ENCODE assay signal across 9 cellular contexts in genomic region chr20:31560900-31561598, GRCh38. TPM values are rescaled to one million over a fixed set of nuclear protein-coding genes. Genes with fewer than 3 reads are reported as not detected.
DNase-seq lines count a peak whose midpoint lies in the region; ATAC-seq and TF ChIP-seq lines count a peak whose summit lies in the region.
"Had no signal": no experiment of that assay in that cellular context is flagged by ENCODE, and none has a peak within 500 bp of the region (broad histone marks: within the 10 kb centered on the region; RNA-seq: fewer than 3 reads in every experiment).

No MANE protein-coding gene starts in this region.

- H3K36me3 ChIP-seq in cardiac muscle cell (peaks cover 17% of the 10 kb centered on the region), adrenal gland (replicated peaks in 1 of 2) (peaks cover 0 to 50% of the 10 kb centered on the region in 2 donors)

- no peaks in the 10 kb centered on the region for H3K9me3 Mint-ChIP-seq in activated T-helper 2 cell treated with anti-CD3 and anti-CD28 coated beads, Interferon-gamma antibody, Interleukin-2, Interleukin-4, amounts not matched to agents 10 μg/mL and 5 μg/mL and 100 μg/mL, durations not matched to agents 14 hours and 24 hours and 36 hours

- intact Hi-C loops in Right ventricle myocardium inferior (cut with DNase I): no loop called here
- intact Hi-C loops in adrenal gland (cut with DNase I): no loop called here
- intact Hi-C loops in activated T-helper 2 cell treated with anti-CD3 and anti-CD28 coated beads, Interferon-gamma antibody, Interleukin-2, Interleukin-4, amounts not matched to agents 10 μg/mL and 5 μg/mL and 100 μg/mL, durations not matched to agents 14 hours and 24 hours and 36 hours (cut with micrococcal nuclease): loop anchor here (1.0 kb wide), 1 partner anchor 52 kb away; no protein-coding TSS in a partner anchor

- no peak for TF ChIP-seq POLR2A in adrenal gland (IDR thresholded peaks at IDR 0.05)

- no peaks in the 10 kb centered on the region for H3K27me3 ChIP-seq in cardiac muscle cell
- H3K27me3 ChIP-seq in adrenal gland: no peaks in the 10 kb centered on the region
- H3K27me3 ChIP-seq: heart right ventricle had no signal

- H3K4me3 ChIP-seq in cardiac muscle cell (no peak overlapping the region), adrenal gland (no peak overlapping the region)
- H3K4me3 ChIP-seq: heart right ventricle had no signal

- no peak overlapping the region for H3K27ac Mint-ChIP-seq in activated T-helper 2 cell treated with anti-CD3 and anti-CD28 coated beads, Interferon-gamma antibody, Interleukin-2, Interleukin-4, amounts not matched to agents 10 μg/mL and 5 μg/mL and 100 μg/mL, durations not matched to agents 14 hours and 24 hours and 36 hours

- ATAC-seq in Right ventricle myocardium inferior: no peak
- ATAC-seq in HG02870 (IDR thresholded peaks at IDR 0.05; ENCODE audit: unreplicated experiment): no peak

- WGBS in adrenal gland, 4 donors: 41 to 48% (median 43%) methylated on average over 6 of the region's 6 CpGs

- DNase-seq in cardiac muscle cell (ENCODE audit: low read depth in 1 of 2, low spot score in 1 of 2) (peak in 1 of 2 donors; percentile 90), Right ventricle myocardium inferior (ENCODE audit: missing footprints) (no peak), adrenal gland (peak; percentile 72 to 90 (median 88)), kidney tubule cell (ENCODE audit: low spot score) (peak; percentile 98), NCI-H748 (lab: John Stamatoyannopoulos, UW; ENCODE audit: unreplicated experiment) (no peak), NCI-H1417 (lab: John Stamatoyannopoulos, UW) (no peak)
- no peak for DNase-seq in activated T-helper 2 cell treated with anti-CD3 and anti-CD28 coated beads, Interferon-gamma antibody, Interleukin-2, Interleukin-4, amounts not matched to agents 10 μg/mL and 5 μg/mL and 100 μg/mL, durations not matched to agents 14 hours and 24 hours and 36 hours (ENCODE audit: low spot score)
- DNase-seq: heart right ventricle had no signal

- H3K9me3 ChIP-seq in cardiac muscle cell (ENCODE audit: low read depth) (no peaks in the 10 kb centered on the region), adrenal gland (replicated peaks in 1 of 3) (no peaks in the 10 kb centered on the region)
- H3K9me3 ChIP-seq: heart right ventricle had no signal

- H3K27me3 Mint-ChIP-seq in activated T-helper 2 cell treated with anti-CD3 and anti-CD28 coated beads, Interferon-gamma antibody, Interleukin-2, Interleukin-4, amounts not matched to agents 10 μg/mL and 5 μg/mL and 100 μg/mL, durations not matched to agents 14 hours and 24 hours and 36 hours (ENCODE audit: low read depth): no peaks in the 10 kb centered on the region

- H3K4me1 Mint-ChIP-seq in activated T-helper 2 cell treated with anti-CD3 and anti-CD28 coated beads, Interferon-gamma antibody, Interleukin-2, Interleukin-4, amounts not matched to agents 10 μg/mL and 5 μg/mL and 100 μg/mL, durations not matched to agents 14 hours and 24 hours and 36 hours (ENCODE audit: low read depth): peaks cover 18% of the 10 kb centered on the region

- H3K4me1 ChIP-seq in cardiac muscle cell (ENCODE audit: low read depth): no peaks in the 10 kb centered on the region
- H3K4me1 ChIP-seq in adrenal gland (replicated peaks in 1 of 2): peaks cover 7 to 23% of the 10 kb centered on the region in 2 donors

- no peak overlapping the region for H3K4me3 Mint-ChIP-seq in activated T-helper 2 cell treated with anti-CD3 and anti-CD28 coated beads, Interferon-gamma antibody, Interleukin-2, Interleukin-4, amounts not matched to agents 10 μg/mL and 5 μg/mL and 100 μg/mL, durations not matched to agents 14 hours and 24 hours and 36 hours (ENCODE audit: low read depth)

- H3K27ac ChIP-seq in cardiac muscle cell (peak overlapping the region; percentile 32), adrenal gland (peak overlapping the region; percentile 19 to 92 (median 77))

- peaks cover 70% of the 10 kb centered on the region for H3K36me3 Mint-ChIP-seq in activated T-helper 2 cell treated with anti-CD3 and anti-CD28 coated beads, Interferon-gamma antibody, Interleukin-2, Interleukin-4, amounts not matched to agents 10 μg/mL and 5 μg/mL and 100 μg/mL, durations not matched to agents 14 hours and 24 hours and 36 hours (ENCODE audit: low read depth)

- no peak for TF ChIP-seq CTCF in cardiac muscle cell (IDR thresholded peaks at IDR 0.05; ENCODE audit: low read depth, low read length)
- no peak for TF ChIP-seq CTCF in adrenal gland (IDR thresholded peaks at IDR 0.05)

RNA-seq across cellular contexts. Expression of gene ID1, which starts 44.0 kb away (rescaled TPM):
- 596 and 766 TPM in 2 replicates for total RNA-seq in cardiac muscle cell
- polyA plus RNA-seq in cardiac muscle cell: 152 and 223 TPM in 2 replicates
- total RNA-seq in Right ventricle myocardium inferior: 98.9 TPM
- total RNA-seq in adrenal gland: 100 to 1,000 TPM in 7 of 8 donors, 10 to 100 TPM in 1; 60.7 to 468 (median 113) TPM
- 100 to 1,000 TPM in 2 of 3 donors, 10 to 100 TPM in 1; 19.8 to 357 (median 192) TPM for polyA plus RNA-seq in adrenal gland
- 1.5 and 2.1 TPM in 2 replicates for total RNA-seq in activated T-helper 2 cell treated with anti-CD3 and anti-CD28 coated beads, Interferon-gamma antibody, Interleukin-2, Interleukin-4, amounts not matched to agents 10 μg/mL and 5 μg/mL and 100 μg/mL, durations not matched to agents 14 hours and 24 hours and 36 hours

RNA-seq across cellular contexts. Expression of gene HM13, which starts 46.8 kb away (rescaled TPM):
- total RNA-seq in cardiac muscle cell (49.8 and 62.6 TPM in 2 replicates), Right ventricle myocardium inferior (46.7 TPM), adrenal gland (100 to 1,000 TPM in 6 of 8 donors, 10 to 100 TPM in 2; 80.5 to 356 (median 153) TPM)
- polyA plus RNA-seq in cardiac muscle cell (125 and 170 TPM in 2 replicates), adrenal gland (100 to 1,000 TPM; 177 to 241 (median 236) TPM)
- 184 and 188 TPM in 2 replicates for total RNA-seq in activated T-helper 2 cell treated with anti-CD3 and anti-CD28 coated beads, Interferon-gamma antibody, Interleukin-2, Interleukin-4, amounts not matched to agents 10 μg/mL and 5 μg/mL and 100 μg/mL, durations not matched to agents 14 hours and 24 hours and 36 hours

Comparison
In these comparisons a context has a peak if more than half of its experiments do, and no peak if none do; other contexts are left out.
1. DNase-seq: peak in adrenal gland (7 of 7) and kidney tubule cell (single experiment); none in Right ventricle myocardium inferior (single experiment), NCI-H748 (single experiment), NCI-H1417 (0 of 3) and activated T-helper 2 cell treated with anti-CD3 and anti-CD28 coated beads, Interferon-gamma antibody, Interleukin-2, Interleukin-4, amounts not matched to agents 10 μg/mL and 5 μg/mL and 100 μg/mL, durations not matched to agents 14 hours and 24 hours and 36 hours (single experiment).
2. RNA of gene ID1, which starts 44.0 kb away (total RNA-seq): 596 to 766 TPM in cardiac muscle cell, 60.7 to 468 TPM in adrenal gland and 98.9 TPM in Right ventricle myocardium inferior (single experiment); 1.5 to 2.1 TPM in activated T-helper 2 cell treated with anti-CD3 and anti-CD28 coated beads, Interferon-gamma antibody, Interleukin-2, Interleukin-4, amounts not matched to agents 10 μg/mL and 5 μg/mL and 100 μg/mL, durations not matched to agents 14 hours and 24 hours and 36 hours; every median in the first group is over 10 times any median in the second.